In the genomic region with DNA sequence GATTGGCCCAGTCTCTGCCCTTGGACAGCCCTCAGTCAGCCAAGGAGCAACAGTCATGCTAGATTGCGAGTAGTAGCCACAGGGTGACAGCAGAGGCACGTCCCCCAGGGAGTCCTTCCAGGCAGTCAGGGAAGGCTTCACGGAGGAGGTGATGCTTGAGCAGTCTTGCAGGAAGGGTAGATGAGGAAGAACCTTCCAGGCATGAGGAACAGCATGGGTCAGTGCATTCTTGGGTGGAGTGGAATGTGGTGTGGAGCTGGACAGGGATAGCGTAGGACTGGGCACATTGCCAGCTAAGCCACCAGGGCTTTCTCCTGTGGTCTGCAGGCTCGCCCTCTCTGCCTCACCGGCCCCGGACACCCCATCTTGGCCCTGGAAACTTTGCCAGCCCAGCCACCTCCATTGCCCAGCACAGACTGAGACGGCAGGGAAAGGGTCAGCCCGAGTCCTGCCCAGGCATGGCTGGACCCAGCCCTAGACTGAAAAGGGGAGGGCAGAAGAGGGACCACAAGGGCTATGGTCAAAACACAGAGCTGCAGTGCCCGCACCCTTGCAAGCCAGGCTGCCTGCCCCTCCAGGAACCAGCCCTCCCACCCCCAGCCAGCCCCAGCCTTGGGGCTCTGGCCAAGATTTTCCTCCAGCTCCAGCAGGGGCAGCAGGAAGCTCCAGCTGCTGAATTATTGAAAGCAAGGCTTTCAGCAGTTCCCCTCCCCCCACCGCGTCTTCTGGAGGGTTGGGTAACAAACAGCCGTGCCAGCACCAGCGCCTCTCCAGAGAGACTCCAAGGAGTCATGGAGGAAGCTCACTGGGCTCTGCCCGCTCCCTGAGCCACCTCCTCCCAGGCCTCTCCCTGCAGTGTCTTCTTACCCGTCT, we compare ENCODE assay signal across 1 cellular context.
TF ChIP-seq lines count a peak whose summit lies in the region.

No MANE protein-coding gene starts in this region.

TF ChIP-seq in WTC11, 78 proteins besides CTCF, POLR2A, EP300 and RAD21 (continued from another document):
- TF ChIP-seq, protein P1, sequence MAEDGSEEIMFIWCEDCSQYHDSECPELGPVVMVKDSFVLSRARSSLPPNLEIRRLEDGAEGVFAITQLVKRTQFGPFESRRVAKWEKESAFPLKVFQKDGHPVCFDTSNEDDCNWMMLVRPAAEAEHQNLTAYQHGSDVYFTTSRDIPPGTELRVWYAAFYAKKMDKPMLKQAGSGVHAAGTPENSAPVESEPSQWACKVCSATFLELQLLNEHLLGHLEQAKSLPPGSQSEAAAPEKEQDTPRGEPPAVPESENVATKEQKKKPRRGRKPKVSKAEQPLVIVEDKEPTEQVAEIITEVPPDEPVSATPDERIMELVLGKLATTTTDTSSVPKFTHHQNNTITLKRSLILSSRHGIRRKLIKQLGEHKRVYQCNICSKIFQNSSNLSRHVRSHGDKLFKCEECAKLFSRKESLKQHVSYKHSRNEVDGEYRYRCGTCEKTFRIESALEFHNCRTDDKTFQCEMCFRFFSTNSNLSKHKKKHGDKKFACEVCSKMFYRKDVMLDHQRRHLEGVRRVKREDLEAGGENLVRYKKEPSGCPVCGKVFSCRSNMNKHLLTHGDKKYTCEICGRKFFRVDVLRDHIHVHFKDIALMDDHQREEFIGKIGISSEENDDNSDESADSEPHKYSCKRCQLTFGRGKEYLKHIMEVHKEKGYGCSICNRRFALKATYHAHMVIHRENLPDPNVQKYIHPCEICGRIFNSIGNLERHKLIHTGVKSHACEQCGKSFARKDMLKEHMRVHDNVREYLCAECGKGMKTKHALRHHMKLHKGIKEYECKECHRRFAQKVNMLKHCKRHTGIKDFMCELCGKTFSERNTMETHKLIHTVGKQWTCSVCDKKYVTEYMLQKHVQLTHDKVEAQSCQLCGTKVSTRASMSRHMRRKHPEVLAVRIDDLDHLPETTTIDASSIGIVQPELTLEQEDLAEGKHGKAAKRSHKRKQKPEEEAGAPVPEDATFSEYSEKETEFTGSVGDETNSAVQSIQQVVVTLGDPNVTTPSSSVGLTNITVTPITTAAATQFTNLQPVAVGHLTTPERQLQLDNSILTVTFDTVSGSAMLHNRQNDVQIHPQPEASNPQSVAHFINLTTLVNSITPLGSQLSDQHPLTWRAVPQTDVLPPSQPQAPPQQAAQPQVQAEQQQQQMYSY (CRISPR knock-in tag; IDR thresholded peaks at IDR 0.05) = 0 out of 2 replicates have a peak, but pooled peaks have one; percentile 21
- TF ChIP-seq JAZF1 (CRISPR knock-in tag; IDR thresholded peaks at IDR 0.05) = no peak
- TF ChIP-seq ZNF121 (CRISPR knock-in tag; IDR thresholded peaks at IDR 0.05) = no peak
- TF ChIP-seq TP53 (CRISPR knock-in tag; IDR thresholded peaks at IDR 0.05) = no peak
- no peak for TF ChIP-seq KAT7 (CRISPR knock-in tag; IDR thresholded peaks at IDR 0.05; ENCODE audit: borderline replicate concordance)
- no peak for TF ChIP-seq ZBTB21 (CRISPR knock-in tag; IDR thresholded peaks at IDR 0.05; ENCODE audit: borderline replicate concordance)
- TF ChIP-seq, protein P2, sequence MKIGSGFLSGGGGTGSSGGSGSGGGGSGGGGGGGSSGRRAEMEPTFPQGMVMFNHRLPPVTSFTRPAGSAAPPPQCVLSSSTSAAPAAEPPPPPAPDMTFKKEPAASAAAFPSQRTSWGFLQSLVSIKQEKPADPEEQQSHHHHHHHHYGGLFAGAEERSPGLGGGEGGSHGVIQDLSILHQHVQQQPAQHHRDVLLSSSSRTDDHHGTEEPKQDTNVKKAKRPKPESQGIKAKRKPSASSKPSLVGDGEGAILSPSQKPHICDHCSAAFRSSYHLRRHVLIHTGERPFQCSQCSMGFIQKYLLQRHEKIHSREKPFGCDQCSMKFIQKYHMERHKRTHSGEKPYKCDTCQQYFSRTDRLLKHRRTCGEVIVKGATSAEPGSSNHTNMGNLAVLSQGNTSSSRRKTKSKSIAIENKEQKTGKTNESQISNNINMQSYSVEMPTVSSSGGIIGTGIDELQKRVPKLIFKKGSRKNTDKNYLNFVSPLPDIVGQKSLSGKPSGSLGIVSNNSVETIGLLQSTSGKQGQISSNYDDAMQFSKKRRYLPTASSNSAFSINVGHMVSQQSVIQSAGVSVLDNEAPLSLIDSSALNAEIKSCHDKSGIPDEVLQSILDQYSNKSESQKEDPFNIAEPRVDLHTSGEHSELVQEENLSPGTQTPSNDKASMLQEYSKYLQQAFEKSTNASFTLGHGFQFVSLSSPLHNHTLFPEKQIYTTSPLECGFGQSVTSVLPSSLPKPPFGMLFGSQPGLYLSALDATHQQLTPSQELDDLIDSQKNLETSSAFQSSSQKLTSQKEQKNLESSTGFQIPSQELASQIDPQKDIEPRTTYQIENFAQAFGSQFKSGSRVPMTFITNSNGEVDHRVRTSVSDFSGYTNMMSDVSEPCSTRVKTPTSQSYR (CRISPR knock-in tag; IDR thresholded peaks at IDR 0.05) = peak; percentile 81; the same call in 1 of the 2 replicates
- no peak for TF ChIP-seq FOXP1 (CRISPR knock-in tag; IDR thresholded peaks at IDR 0.05; ENCODE audit: borderline replicate concordance)
- TF ChIP-seq MYBL2 (CRISPR knock-in tag; IDR thresholded peaks at IDR 0.05) = 0 out of 2 replicates have a peak, but pooled peaks have one; percentile 19
- peak; percentile 64; the same call in 1 of the 2 replicates for TF ChIP-seq ETV6 (CRISPR knock-in tag; IDR thresholded peaks at IDR 0.05)
- TF ChIP-seq SP1 (CRISPR knock-in tag; conservative IDR thresholded peaks at IDR 0.05) = 0 out of 2 replicates have a peak, but pooled peaks have one; percentile 20
- peak; percentile 19; the same call in 1 of the 2 replicates for TF ChIP-seq STAT6 (CRISPR knock-in tag; conservative IDR thresholded peaks at IDR 0.05; ENCODE audit: low read depth)
- TF ChIP-seq NR2C2 (CRISPR knock-in tag; IDR thresholded peaks at IDR 0.05) = no peak
